ENCODE assay signal across 8 cellular contexts in the genomic region with DNA sequence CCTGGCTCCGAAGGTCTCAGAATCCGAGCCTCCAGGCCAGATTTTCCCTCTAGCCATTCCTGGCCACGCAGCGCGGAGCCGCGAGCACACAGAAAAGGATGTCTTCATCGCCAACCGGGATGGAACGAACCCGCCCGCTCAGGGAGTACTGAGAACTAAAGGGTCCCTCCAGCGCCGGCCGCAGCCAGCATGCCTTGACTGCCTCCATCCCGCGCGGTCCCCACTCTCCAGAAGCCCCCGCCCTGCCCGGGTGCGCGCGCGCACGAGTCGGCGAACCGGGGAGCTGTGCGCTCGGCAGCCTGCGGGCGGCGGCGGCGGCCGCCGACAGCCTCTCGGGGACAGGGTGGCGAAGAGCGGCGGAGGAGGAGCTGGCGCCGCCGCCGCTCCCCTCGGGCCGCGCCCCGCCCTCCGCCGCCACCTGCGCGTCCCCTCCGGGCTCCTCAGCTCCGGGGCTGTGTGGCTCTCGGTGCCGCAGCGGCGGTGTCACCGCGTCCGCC. TPM values are rescaled to one million over a fixed set of nuclear protein-coding genes. Genes with fewer than 3 reads are reported as not detected.
DNase-seq lines count a peak whose midpoint lies in the region; ATAC-seq and TF ChIP-seq lines count a peak whose summit lies in the region.

No MANE protein-coding gene starts in this region.

- H3K9me3 ChIP-seq in heart right ventricle = no peaks in the 10 kb centered on the region

- H3K27me3 ChIP-seq in heart right ventricle = peaks cover 6 to 40% (median 31%) of the 10 kb centered on the region in 7 donors

- H3K27ac ChIP-seq in heart right ventricle = peak overlapping the region; percentile 40 to 91 (median 82)

- no peak for TF ChIP-seq POLR2A in lower leg skin (IDR thresholded peaks at IDR 0.05)

- peaks cover 0 to 9% (median 0%) of the 10 kb centered on the region in 9 donors for H3K4me1 ChIP-seq in heart right ventricle

- TF ChIP-seq CTCF in heart right ventricle (IDR thresholded peaks at IDR 0.05) (peak in 4 of 9 donors; percentile 14 to 47 (median 39)), lower leg skin (IDR thresholded peaks at IDR 0.05) (no peak)

- WGBS in heart right ventricle, 2 donors = 1% methylated on average over 46 to 62 of the region's 62 CpGs
- 0 to 2% methylated on average over 12 to 18 of the region's 62 CpGs for WGBS in lower leg skin, 2 donors

- intact Hi-C loops in heart right ventricle (cut with DNase I) (loop anchor here in 6 of 10 donors (5.0 to 10.0 kb wide), 5 partner anchors 91 to 603 kb away; no protein-coding TSS in a partner anchor), posterior cingulate gyrus (cut with DNase I) (no loop called here), lower leg skin (cut with DNase I; ENCODE audit: low total_unique reads) (no loop called here)

- peak; percentile 78 to 92 (median 84) for ATAC-seq in heart right ventricle
- ATAC-seq in GM21367 (IDR thresholded peaks at IDR 0.05; ENCODE audit: unreplicated experiment) = no peak

- H3K4me3 ChIP-seq in heart right ventricle (peak overlapping the region; percentile 52 to 70 (median 60)), lower leg skin (ENCODE audit: low read depth, poor library complexity, severe bottlenecking) (no peak overlapping the region)

- DNase-seq in COLO668 (lab: John Stamatoyannopoulos, UW; ENCODE audit: unreplicated experiment) = peak; percentile 57
- peak; percentile 47 for DNase-seq in NCI-H460 (ENCODE audit: extremely low read depth, low read depth)
- DNase-seq in heart right ventricle = peak; percentile 27 to 56
- DNase-seq in posterior cingulate gyrus = peak; percentile 24 to 96 (median 78)
- no peak for DNase-seq in EL
- DNase-seq in lower leg skin (ENCODE audit: low spot score in 2 of 2) = no peak
- no peak for DNase-seq in NCI-H2196 treated with DMSO at 0.1 percent for 48 hours (lab: John Stamatoyannopoulos, UW; ENCODE audit: unreplicated experiment)

- H3K36me3 ChIP-seq in heart right ventricle = no peaks in the 10 kb centered on the region

RNA-seq across cellular contexts. Expression of gene GALNT17, which starts 0.6 kb away (rescaled TPM):
- 3.1 TPM in 2 replicates for total RNA-seq in NCI-H460 (2014; rRNA removed; shearing (Covaris generic))
- 0.49 and 0.53 TPM in 2 replicates for polyA plus RNA-seq in NCI-H460 (2014; cell fraction: nucleus; rRNA removed)
- total RNA-seq in heart right ventricle (10 to 100 TPM; 29.0 to 87.0 (median 58.0) TPM), lower leg skin (1 to 10 TPM in 3 of 4 donors, under 1 TPM in 1; 0.63 to 7.5 (median 3.1) TPM)
- polyA plus RNA-seq in heart right ventricle = 10 to 100 TPM; 15.1 to 35.5 TPM

Comparison
In these comparisons a context has a peak if more than half of its experiments do, and no peak if none do; other contexts are left out.
1. DNase-seq: peak in COLO668 (single experiment), NCI-H460 (single experiment), heart right ventricle (2 of 2) and posterior cingulate gyrus (10 of 10); none in EL (single experiment), lower leg skin (0 of 2) and NCI-H2196 treated with DMSO at 0.1 percent for 48 hours (single experiment).
2. intact Hi-C loops: an anchor here in heart right ventricle (5.0 to 10.0 kb wide); none called in posterior cingulate gyrus and lower leg skin.